1 cellular context compared by ENCODE assay signal in genomic region chr17:75819723-75820410, GRCh38.
TF ChIP-seq lines count a peak whose summit lies in the region.

No MANE protein-coding gene starts in this region.

TF ChIP-seq in SK-N-SH, 30 proteins besides CTCF, POLR2A, EP300 and RAD21 (continued from another document):
- TF ChIP-seq REST (IDR thresholded peaks at IDR 0.05; ENCODE audit: low read depth, low read length) (no peak), TEAD4 (IDR thresholded peaks at IDR 0.05; ENCODE audit: borderline replicate concordance, insufficient read depth) (no peak), TAF1 (IDR thresholded peaks at IDR 0.05; ENCODE audit: borderline replicate concordance, low read depth, low read length) (no peak), RCOR1 (IDR thresholded peaks at IDR 0.05; ENCODE audit: low read length) (no peak), YY1 (IDR thresholded peaks at IDR 0.05; ENCODE audit: low read depth) (no peak), MEF2A (IDR thresholded peaks at IDR 0.05; ENCODE audit: borderline replicate concordance, low read depth) (no peak), MXI1 (IDR thresholded peaks at IDR 0.05; ENCODE audit: low read depth, low read length) (no peak), NFIC (IDR thresholded peaks at IDR 0.05; ENCODE audit: borderline replicate concordance) (no peak)
